In genomic region chr11:64343740-64344133, GRCh38 we compare ENCODE assay signal across 1 cellular context.
TF ChIP-seq lines count a peak whose summit lies in the region.

No MANE protein-coding gene starts in this region.

TF ChIP-seq in GM12878, 131 proteins besides CTCF, POLR2A, EP300 and RAD21:
- TF ChIP-seq SMC3 (IDR thresholded peaks at IDR 0.05; ENCODE audit: borderline replicate concordance, low read length) (peak; percentile 5; the same call in 1 of the 2 replicates), MYC (IDR thresholded peaks at IDR 0.05; ENCODE audit: insufficient read depth, insufficient read length, insufficient replicate concordance, low read length, severe bottlenecking) (no peak)
